Comparison of ENCODE assay signal across 23 cellular contexts in the genomic region with DNA sequence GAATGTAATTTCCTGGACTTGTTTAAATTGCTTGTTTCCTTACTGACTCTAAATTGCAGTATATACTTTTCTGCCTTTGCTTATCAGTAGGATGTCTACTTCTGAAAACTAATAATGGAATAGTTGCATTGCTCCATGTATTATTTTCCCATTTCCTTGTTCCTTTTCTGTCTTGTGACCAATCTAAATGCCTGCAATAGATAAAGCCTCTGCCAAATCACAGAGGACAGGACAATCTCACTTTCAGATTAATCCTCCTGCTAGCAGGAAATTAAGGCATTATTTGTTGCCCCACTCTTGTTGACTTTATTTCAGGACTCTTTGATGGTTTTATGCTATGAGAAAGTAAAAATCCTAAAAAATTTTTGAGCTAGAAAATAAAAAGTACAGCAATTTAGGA.
DNase-seq lines count a peak whose midpoint lies in the region; ATAC-seq and TF ChIP-seq lines count a peak whose summit lies in the region.
"Had no signal": no experiment of that assay in that cellular context is flagged by ENCODE, and none has a peak within 500 bp of the region (broad histone marks: within the 10 kb centered on the region; RNA-seq: fewer than 3 reads in every experiment).

No MANE protein-coding gene starts in this region.

- H3K27me3 ChIP-seq in OCI-LY3 (ENCODE audit: low read depth, low read length), result no peaks in the 10 kb centered on the region
- H3K27me3 ChIP-seq: pancreas, sigmoid colon had no signal

- no peaks in the 10 kb centered on the region for H3K36me3 ChIP-seq in OCI-LY3 (replicated peaks; ENCODE audit: low read depth, low read length)
- H3K36me3 ChIP-seq: HAP-1, pancreas, sigmoid colon had no signal

- H3K4me3 ChIP-seq in OCI-LY3 (ENCODE audit: low read length) (no peak overlapping the region; the same call in 1 of the 2 replicates), fibroblast of pulmonary artery (replicated peaks; ENCODE audit: low read depth, low read length) (no peak overlapping the region)
- H3K4me3 ChIP-seq: HAP-1, pancreas, sigmoid colon had no signal

- H3K4me2 ChIP-seq in OCI-LY3 (ENCODE audit: low read length), result peak overlapping the region; percentile 47

- H3K9me3 Mint-ChIP-seq in stimulated activated memory B cell treated with anti-CD40 and anti-IgM and Interleukin-4, amounts not matched to agents 10 μg/mL and 1 μg/mL and 100 μg/mL, for 72 hours, result no peaks in the 10 kb centered on the region
- H3K9me3 Mint-ChIP-seq: activated CD4-positive, alpha-beta T cell treated with anti-CD3 and anti-CD28 coated beads, Interleukin-2, amount 10 ng/mL, durations not matched to agents 24 days and 14 days; endodermal cell; stimulated activated naive CD8-positive, alpha-beta T cell treated with anti-CD3 and anti-CD28 coated beads, Interleukin-15, amount 100 ng/mL, for 72 hours had no signal

- peaks cover 28% of the 10 kb centered on the region for H3K4me1 ChIP-seq in OCI-LY3 (ENCODE audit: low read length)
- H3K4me1 ChIP-seq: sigmoid colon had no signal

- peaks cover 29% of the 10 kb centered on the region for H3K4me1 Mint-ChIP-seq in stimulated activated memory B cell treated with anti-CD40 and anti-IgM and Interleukin-4, amounts not matched to agents 10 μg/mL and 1 μg/mL and 100 μg/mL, for 72 hours
- H3K4me1 Mint-ChIP-seq: endodermal cell had no signal

- H3K27ac ChIP-seq in OCI-LY3 (ENCODE audit: low read length), result no peak overlapping the region
- H3K27ac ChIP-seq: 22Rv1, sigmoid colon had no signal

- no peak overlapping the region for H3K9ac ChIP-seq in OCI-LY3 (ENCODE audit: low read length)

- no peak for TF ChIP-seq CTCF in OCI-LY3 (IDR thresholded peaks at IDR 0.05; ENCODE audit: low read depth, low read length)
- TF ChIP-seq CTCF in fibroblast of pulmonary artery (IDR thresholded peaks at IDR 0.05; ENCODE audit: low read length, missing control alignments), result no peak

- H3K79me2 ChIP-seq in OCI-LY3 (ENCODE audit: low read length), result peaks cover 6% of the 10 kb centered on the region; the same call in 1 of the 2 replicates

- DNase-seq in DMS53 (lab: John Stamatoyannopoulos, UW) (peak; percentile 7), DMS53 treated with DMSO at 0.1 percent for 48 hours (lab: John Stamatoyannopoulos, UW; ENCODE audit: unreplicated experiment) (no peak), fibroblast of pulmonary artery (ENCODE audit: low read depth) (peak; percentile 4), NCI-H2081 (lab: John Stamatoyannopoulos, UW) (no peak), KG1 (lab: John Stamatoyannopoulos, UW) (no peak)
- DNase-seq: activated CD4-positive, alpha-beta T cell treated with anti-CD3 and anti-CD28 coated beads, Interleukin-2, amount 10 ng/mL, durations not matched to agents 24 days and 14 days; activated naive CD4-positive, alpha-beta T cell; amygdala; endodermal cell; head of caudate nucleus; NCI-H2081 treated with DMSO at 0.1 percent for 48 hours; NCI-H510A; pancreas; PC-3; SIG-M5; sigmoid colon; stimulated activated naive CD8-positive, alpha-beta T cell treated with anti-CD3 and anti-CD28 coated beads, Interleukin-15, amount 100 ng/mL, for 72 hours had no signal

- no peak for ATAC-seq in stimulated activated memory B cell treated with anti-CD40 and anti-IgM and Interleukin-4, amounts not matched to agents 10 μg/mL and 1 μg/mL and 100 μg/mL, for 72 hours
- no peak for ATAC-seq in GM21423 (IDR thresholded peaks at IDR 0.05; ENCODE audit: unreplicated experiment)
- ATAC-seq: left lobe of liver; PC-3; stimulated activated naive CD8-positive, alpha-beta T cell treated with anti-CD3 and anti-CD28 coated beads, Interleukin-15, amount 100 ng/mL, for 72 hours had no signal

- H4K20me1 ChIP-seq in OCI-LY3 (ENCODE audit: insufficient read depth, low read length), result no peaks in the 10 kb centered on the region

- H2AFZ ChIP-seq in OCI-LY3 (ENCODE audit: low read depth, low read length), result peak overlapping the region; percentile 44; the same call in 1 of the 2 replicates

- no peaks in the 10 kb centered on the region for H3K36me3 Mint-ChIP-seq in stimulated activated memory B cell treated with anti-CD40 and anti-IgM and Interleukin-4, amounts not matched to agents 10 μg/mL and 1 μg/mL and 100 μg/mL, for 72 hours

- H3K9me3 ChIP-seq in OCI-LY3 (ENCODE audit: insufficient read depth, low read length), result no peaks in the 10 kb centered on the region
- H3K9me3 ChIP-seq: HAP-1, pancreas, sigmoid colon had no signal

- H3K27me3 Mint-ChIP-seq in stimulated activated memory B cell treated with anti-CD40 and anti-IgM and Interleukin-4, amounts not matched to agents 10 μg/mL and 1 μg/mL and 100 μg/mL, for 72 hours, result no peaks in the 10 kb centered on the region
- H3K27me3 Mint-ChIP-seq: activated CD4-positive, alpha-beta T cell treated with anti-CD3 and anti-CD28 coated beads, Interleukin-2, amount 10 ng/mL, durations not matched to agents 24 days and 14 days; stimulated activated naive CD8-positive, alpha-beta T cell treated with anti-CD3 and anti-CD28 coated beads, Interleukin-15, amount 100 ng/mL, for 72 hours had no signal

- H3K4me3 Mint-ChIP-seq in stimulated activated memory B cell treated with anti-CD40 and anti-IgM and Interleukin-4, amounts not matched to agents 10 μg/mL and 1 μg/mL and 100 μg/mL, for 72 hours, result no peak overlapping the region
- H3K4me3 Mint-ChIP-seq: activated CD4-positive, alpha-beta T cell treated with anti-CD3 and anti-CD28 coated beads, Interleukin-2, amount 10 ng/mL, durations not matched to agents 24 days and 14 days; endodermal cell had no signal

- H3K27ac Mint-ChIP-seq in stimulated activated memory B cell treated with anti-CD40 and anti-IgM and Interleukin-4, amounts not matched to agents 10 μg/mL and 1 μg/mL and 100 μg/mL, for 72 hours, result peak overlapping the region; percentile 49
- H3K27ac Mint-ChIP-seq: activated CD4-positive, alpha-beta T cell treated with anti-CD3 and anti-CD28 coated beads, Interleukin-2, amount 10 ng/mL, durations not matched to agents 24 days and 14 days; endodermal cell; stimulated activated naive CD8-positive, alpha-beta T cell treated with anti-CD3 and anti-CD28 coated beads, Interleukin-15, amount 100 ng/mL, for 72 hours had no signal

Comparison
In these comparisons a context has a peak if more than half of its experiments do, and no peak if none do; other contexts are left out.
1. DNase-seq: peak in DMS53 (single experiment) and fibroblast of pulmonary artery (single experiment); none in DMS53 treated with DMSO at 0.1 percent for 48 hours (single experiment), NCI-H2081 (0 of 2) and KG1 (single experiment).